ENCODE assay signal across 14 cellular contexts in genomic region chrX:45765726-45766125, GRCh38.
DNase-seq lines count a peak whose midpoint lies in the region; ATAC-seq and TF ChIP-seq lines count a peak whose summit lies in the region.
"Had no signal": no experiment of that assay in that cellular context is flagged by ENCODE, and none has a peak within 500 bp of the region (broad histone marks: within the 10 kb centered on the region; RNA-seq: fewer than 3 reads in every experiment).

No MANE protein-coding gene starts in this region.

- intact Hi-C loops in lower lobe of right lung (cut with DNase I) (no loop called here), A673 (cut with micrococcal nuclease; ENCODE audit: unreplicated experiment) (no loop called here)

- H3K4me2 ChIP-seq in BLaER1, result peak overlapping the region; percentile 95

- peak overlapping the region; percentile 75 for H3K9ac ChIP-seq in BLaER1
- H3K9ac ChIP-seq: parathyroid adenoma had no signal

- H3K27ac Mint-ChIP-seq in activated naive CD8-positive, alpha-beta T cell treated with anti-CD3 and anti-CD28 coated beads for 36 hours, result peak overlapping the region; percentile 45
- H3K27ac Mint-ChIP-seq: endodermal cell, type B pancreatic cell had no signal

- H3K27me3 Mint-ChIP-seq in activated naive CD8-positive, alpha-beta T cell treated with anti-CD3 and anti-CD28 coated beads for 36 hours, result no peaks in the 10 kb centered on the region
- H3K27me3 Mint-ChIP-seq: type B pancreatic cell had no signal

- peak; percentile 57 for DNase-seq in HT1080 (ENCODE audit: low read depth)
- DNase-seq in activated naive CD8-positive, alpha-beta T cell treated with anti-CD3 and anti-CD28 coated beads for 36 hours, result no peak
- no peak for DNase-seq in lower lobe of right lung
- no peak for DNase-seq in GF-D8 (lab: John Stamatoyannopoulos, UW)
- DNase-seq in DMS 273 (lab: John Stamatoyannopoulos, UW; ENCODE audit: unreplicated experiment), result no peak
- no peak for DNase-seq in A673 (ENCODE audit: low spot score)
- DNase-seq: activated naive CD4-positive, alpha-beta T cell; endodermal cell; MM.1S; NCI-H69 had no signal

- H3K4me1 Mint-ChIP-seq in activated naive CD8-positive, alpha-beta T cell treated with anti-CD3 and anti-CD28 coated beads for 36 hours, result peaks cover 41% of the 10 kb centered on the region

- H3K9me3 Mint-ChIP-seq in activated naive CD8-positive, alpha-beta T cell treated with anti-CD3 and anti-CD28 coated beads for 36 hours, result no peaks in the 10 kb centered on the region
- H3K9me3 Mint-ChIP-seq: type B pancreatic cell had no signal

- no peak for TF ChIP-seq CTCF in lower lobe of right lung (IDR thresholded peaks at IDR 0.05)
- TF ChIP-seq CTCF in A673 (conservative IDR thresholded peaks at IDR 0.05; ENCODE audit: low read depth, low read length), result no peak

- H4K20me1 ChIP-seq in BLaER1, result no peaks in the 10 kb centered on the region

- CTCF ChIA-PET in A673 (lab: Charles Lee), result no interaction called here

- peak overlapping the region; percentile 77 for H3K4me3 Mint-ChIP-seq in activated naive CD8-positive, alpha-beta T cell treated with anti-CD3 and anti-CD28 coated beads for 36 hours
- H3K4me3 Mint-ChIP-seq: endodermal cell, type B pancreatic cell had no signal

- no peaks in the 10 kb centered on the region; the same call in 1 of the 2 replicates for H3K9me3 ChIP-seq in BLaER1
- no peaks in the 10 kb centered on the region for H3K9me3 ChIP-seq in lower lobe of right lung
- no peaks in the 10 kb centered on the region for H3K9me3 ChIP-seq in A673 (ENCODE audit: low read depth, low read length, poor library complexity, severe bottlenecking)

- POLR2A ChIA-PET in A673 (lab: Charles Lee; ENCODE audit: low non-redundant PET), result no interaction called here

- H3K27me3 ChIP-seq in BLaER1 (no peaks in the 10 kb centered on the region), lower lobe of right lung (ENCODE audit: low read depth) (no peaks in the 10 kb centered on the region), A673 (replicated peaks; ENCODE audit: insufficient read depth, low read depth, low read length, poor library complexity) (no peaks in the 10 kb centered on the region)

- no peak for ATAC-seq in lower lobe of right lung
- ATAC-seq in esophagus mucosa, result no peak

- H3K36me3 Mint-ChIP-seq in activated naive CD8-positive, alpha-beta T cell treated with anti-CD3 and anti-CD28 coated beads for 36 hours, result peaks cover 60% of the 10 kb centered on the region

- peak overlapping the region; percentile 70 for H3K4me3 ChIP-seq in BLaER1
- peak overlapping the region; percentile 14 for H3K4me3 ChIP-seq in lower lobe of right lung
- no peak overlapping the region for H3K4me3 ChIP-seq in A673 (ENCODE audit: low read depth, low read length, poor library complexity, severe bottlenecking)

- H3K36me3 ChIP-seq in BLaER1 (peaks cover 6% of the 10 kb centered on the region; the same call in 1 of the 2 replicates), lower lobe of right lung (no peaks in the 10 kb centered on the region), A673 (ENCODE audit: insufficient read depth, low read length, poor library complexity, severe bottlenecking) (peaks cover 19% of the 10 kb centered on the region)

- peaks cover 48% of the 10 kb centered on the region for H3K4me1 ChIP-seq in BLaER1
- peaks cover 15% of the 10 kb centered on the region for H3K4me1 ChIP-seq in lower lobe of right lung
- peaks cover 25% of the 10 kb centered on the region for H3K4me1 ChIP-seq in A673 (ENCODE audit: insufficient read depth, low read length, poor library complexity, severe bottlenecking)
- H3K4me1 ChIP-seq: parathyroid adenoma had no signal

- BruUV-seq in A673 (replicated peaks; lab: Mats Ljungman, UMichigan), result no TSS peak

- peak overlapping the region; percentile 79 for H3K27ac ChIP-seq in BLaER1
- H3K27ac ChIP-seq in lower lobe of right lung, result no peak overlapping the region
- no peak overlapping the region for H3K27ac ChIP-seq in A673 (ENCODE audit: low read depth, low read length, poor library complexity, severe bottlenecking)
- H3K27ac ChIP-seq: parathyroid adenoma had no signal
